ENCODE assay signal across 27 cellular contexts in genomic region chrX:6159468-6159867, GRCh38.
"Had no signal": no experiment of that assay in that cellular context is flagged by ENCODE, and none has a peak within 500 bp of the region (broad histone marks: within the 10 kb centered on the region; RNA-seq: fewer than 3 reads in every experiment).

No MANE protein-coding gene starts in this region.

- H3K4me1 Mint-ChIP-seq: activated CD4-positive, alpha-beta T cell treated with anti-CD3 and anti-CD28 coated beads, Interleukin-2, amount 10 ng/mL, durations not matched to agents 24 days and 14 days; activated naive CD4-positive, alpha-beta T cell treated with anti-CD3 and anti-CD28 coated beads, Interleukin-2, amount 10 ng/mL, durations not matched to agents 7 days and 5 days; activated naive CD8-positive, alpha-beta T cell treated with anti-CD3 and anti-CD28 coated beads, Interleukin-2, amount 10 ng/mL, durations not matched to agents 7 days and 5 days; naive B cell had no signal

- H3K4me3 ChIP-seq: ascending aorta, esophagus muscularis mucosa, heart right ventricle, ovary, prostate gland, tibial nerve had no signal

- DNase-seq: activated CD4-positive, alpha-beta memory T cell treated with anti-CD3 and anti-CD28 coated beads for 36 hours; activated CD4-positive, alpha-beta T cell treated with anti-CD3 and anti-CD28 coated beads, Interleukin-2, amount 10 ng/mL, durations not matched to agents 24 days and 14 days; activated CD4-positive, CD25-positive, alpha-beta regulatory T cell treated with anti-CD3 and anti-CD28 coated beads, Interleukin-2, amount 50 U/mL, for 72 hours; activated CD8-positive, alpha-beta memory T cell treated with anti-CD3 and anti-CD28 coated beads, Interleukin-2, amount 50 U/mL, for 4 hours; activated gamma-delta T cell; activated naive CD4-positive, alpha-beta T cell treated with anti-CD3 and anti-CD28 coated beads, Interleukin-2, amount 10 ng/mL, durations not matched to agents 7 days and 5 days; activated naive CD8-positive, alpha-beta T cell treated with anti-CD3 and anti-CD28 coated beads, Interleukin-2, amount 10 ng/mL, durations not matched to agents 7 days and 5 days; activated T-cell treated with anti-CD3 and anti-CD28 coated beads, Interleukin-2, amount 50 U/mL, for 24 hours; central memory CD4-positive, alpha-beta T cell; dermis blood vessel endothelial cell; effector CD4-positive, alpha-beta T cell; foreskin melanocyte; heart right ventricle; kidney glomerular epithelial cell; mammary epithelial cell; naive B cell; ovary; right cardiac atrium; stimulated activated CD4-positive, alpha-beta T cell treated with anti-CD3 and anti-CD28 coated beads, Interleukin-15, amount 100 ng/mL, for 24 hours; stimulated activated CD4-positive, alpha-beta T cell treated with anti-CD3 and anti-CD28 coated beads, Interleukin-2, amount 100 ng/mL, for 24 hours; stimulated activated naive CD4-positive, alpha-beta T cell treated with Interleukin-2 at 50 U/mL for 16 hours; T-helper 9 cell; WERI-Rb-1 had no signal

- H3K4me3 Mint-ChIP-seq: activated CD4-positive, alpha-beta memory T cell treated with anti-CD3 and anti-CD28 coated beads for 36 hours; activated CD4-positive, alpha-beta T cell treated with anti-CD3 and anti-CD28 coated beads, Interleukin-2, amount 10 ng/mL, durations not matched to agents 24 days and 14 days; activated naive CD4-positive, alpha-beta T cell treated with anti-CD3 and anti-CD28 coated beads, Interleukin-2, amount 10 ng/mL, durations not matched to agents 7 days and 5 days; activated naive CD8-positive, alpha-beta T cell treated with anti-CD3 and anti-CD28 coated beads, Interleukin-2, amount 10 ng/mL, durations not matched to agents 7 days and 5 days; activated T-cell treated with anti-CD3 and anti-CD28 coated beads, Interleukin-2, amount 50 U/mL, for 24 hours; naive B cell had no signal

- H3K27ac Mint-ChIP-seq: activated CD4-positive, alpha-beta memory T cell treated with anti-CD3 and anti-CD28 coated beads for 36 hours; activated CD4-positive, alpha-beta T cell treated with anti-CD3 and anti-CD28 coated beads, Interleukin-2, amount 10 ng/mL, durations not matched to agents 24 days and 14 days; activated naive CD4-positive, alpha-beta T cell treated with anti-CD3 and anti-CD28 coated beads, Interleukin-2, amount 10 ng/mL, durations not matched to agents 7 days and 5 days; activated naive CD8-positive, alpha-beta T cell treated with anti-CD3 and anti-CD28 coated beads, Interleukin-2, amount 10 ng/mL, durations not matched to agents 7 days and 5 days; activated T-cell treated with anti-CD3 and anti-CD28 coated beads, Interleukin-2, amount 50 U/mL, for 24 hours had no signal

- H3K4me1 ChIP-seq: ascending aorta, esophagus muscularis mucosa, heart right ventricle, prostate gland, tibial nerve had no signal

- H3K9me3 ChIP-seq: ascending aorta, esophagus muscularis mucosa, heart right ventricle, ovary, prostate gland, tibial nerve had no signal

- H3K27me3 Mint-ChIP-seq: activated CD4-positive, alpha-beta memory T cell treated with anti-CD3 and anti-CD28 coated beads for 36 hours; activated CD4-positive, alpha-beta T cell treated with anti-CD3 and anti-CD28 coated beads, Interleukin-2, amount 10 ng/mL, durations not matched to agents 24 days and 14 days; activated naive CD4-positive, alpha-beta T cell treated with anti-CD3 and anti-CD28 coated beads, Interleukin-2, amount 10 ng/mL, durations not matched to agents 7 days and 5 days; activated naive CD8-positive, alpha-beta T cell treated with anti-CD3 and anti-CD28 coated beads, Interleukin-2, amount 10 ng/mL, durations not matched to agents 7 days and 5 days; activated T-cell treated with anti-CD3 and anti-CD28 coated beads, Interleukin-2, amount 50 U/mL, for 24 hours; naive B cell had no signal

- H3K27ac ChIP-seq: ascending aorta, esophagus muscularis mucosa, heart right ventricle, ovary, prostate gland, tibial nerve, WERI-Rb-1 had no signal

- H3K27me3 ChIP-seq: ascending aorta, esophagus muscularis mucosa, heart right ventricle, ovary, tibial nerve had no signal

- H3K36me3 ChIP-seq: ascending aorta, esophagus muscularis mucosa, heart right ventricle, ovary, prostate gland, tibial nerve, WERI-Rb-1 had no signal

- H3K36me3 Mint-ChIP-seq: activated CD4-positive, alpha-beta memory T cell treated with anti-CD3 and anti-CD28 coated beads for 36 hours; activated naive CD4-positive, alpha-beta T cell treated with anti-CD3 and anti-CD28 coated beads, Interleukin-2, amount 10 ng/mL, durations not matched to agents 7 days and 5 days; activated naive CD8-positive, alpha-beta T cell treated with anti-CD3 and anti-CD28 coated beads, Interleukin-2, amount 10 ng/mL, durations not matched to agents 7 days and 5 days; naive B cell had no signal

- H3K9me3 Mint-ChIP-seq: activated CD4-positive, alpha-beta memory T cell treated with anti-CD3 and anti-CD28 coated beads for 36 hours; activated CD4-positive, alpha-beta T cell treated with anti-CD3 and anti-CD28 coated beads, Interleukin-2, amount 10 ng/mL, durations not matched to agents 24 days and 14 days; activated naive CD4-positive, alpha-beta T cell treated with anti-CD3 and anti-CD28 coated beads, Interleukin-2, amount 10 ng/mL, durations not matched to agents 7 days and 5 days; activated naive CD8-positive, alpha-beta T cell treated with anti-CD3 and anti-CD28 coated beads, Interleukin-2, amount 10 ng/mL, durations not matched to agents 7 days and 5 days; activated T-cell treated with anti-CD3 and anti-CD28 coated beads, Interleukin-2, amount 50 U/mL, for 24 hours had no signal

- ATAC-seq: heart right ventricle, right cardiac atrium had no signal
